11 cellular contexts compared by ENCODE assay signal in genomic region chr18:32439802-32440201, GRCh38. TPM values are rescaled to one million over a fixed set of nuclear protein-coding genes. Genes with fewer than 3 reads are reported as not detected.
DNase-seq lines count a peak whose midpoint lies in the region; ATAC-seq and TF ChIP-seq lines count a peak whose summit lies in the region.
"Had no signal": no experiment of that assay in that cellular context is flagged by ENCODE, and none has a peak within 500 bp of the region (broad histone marks: within the 10 kb centered on the region; RNA-seq: fewer than 3 reads in every experiment).

No MANE protein-coding gene starts in this region.

- TF ChIP-seq CTCF in VCaP (conservative IDR thresholded peaks at IDR 0.05) (peak; percentile 41; the same call in 1 of the 2 replicates), spleen (IDR thresholded peaks at IDR 0.05 in 8 of 11, conservative IDR thresholded peaks at IDR 0.05 in 3 of 11) (no peak)

- no peaks in the 10 kb centered on the region for H3K9me3 ChIP-seq in spleen

- no peaks in the 10 kb centered on the region for H3K4me1 ChIP-seq in spleen

- H3K27me3 ChIP-seq in spleen (replicated peaks in 1 of 7) = no peaks in the 10 kb centered on the region

- no peaks in the 10 kb centered on the region for H3K36me3 ChIP-seq in spleen

- H3K4me3 ChIP-seq in spleen = no peak overlapping the region

- ATAC-seq in HG02759 (IDR thresholded peaks at IDR 0.05; ENCODE audit: unreplicated experiment) (peak; percentile 60), left colon (peak; percentile 42), HG03135 (IDR thresholded peaks at IDR 0.05; ENCODE audit: unreplicated experiment) (no peak), HG02798 (IDR thresholded peaks at IDR 0.05; ENCODE audit: poor library complexity, unreplicated experiment) (no peak), left ventricle myocardium superior (no peak)

- no peak overlapping the region for H3K27ac ChIP-seq in VCaP
- no peak overlapping the region for H3K27ac ChIP-seq in spleen

- intact Hi-C loops in left colon (cut with DNase I, micrococcal nuclease) (no loop called here), spleen (cut with DNase I; ENCODE audit: low total_unique reads) (no loop called here), left ventricle myocardium superior (cut with micrococcal nuclease) (no loop called here)

- DNase-seq in DMS53 treated with DMSO at 0.1 percent for 48 hours (lab: John Stamatoyannopoulos, UW; ENCODE audit: unreplicated experiment) (peak; percentile 9), left colon (no peak), spleen (no peak), left ventricle myocardium superior (no peak)
- DNase-seq: activated CD8-positive, alpha-beta memory T cell treated with anti-CD3 and anti-CD28 coated beads, Interleukin-2, amount 50 U/mL, for 4 hours; cortex of kidney; small intestine had no signal

- no peak for TF ChIP-seq POLR2A in spleen (IDR thresholded peaks at IDR 0.05)

- 75 to 96% (median 88%) methylated on average over 1 of the region's 1 CpG for WGBS in spleen, 5 donors

RNA-seq across cellular contexts. Expression of gene GAREM1, which starts 30.9 kb away (rescaled TPM):
- total RNA-seq in left colon = 10 to 100 TPM; 21.9 to 23.6 TPM
- 1 to 10 TPM; 1.7 to 8.2 (median 4.4) TPM for total RNA-seq in spleen
- under 1 TPM; 0.20 to 0.58 (median 0.24) TPM for polyA plus RNA-seq in spleen
- 20.8 TPM for total RNA-seq in left ventricle myocardium superior

Comparison
In these comparisons a context has a peak if more than half of its experiments do, and no peak if none do; other contexts are left out.
1. ATAC-seq: peak in HG02759 (single experiment) and left colon (single experiment); none in HG03135 (single experiment), HG02798 (single experiment) and left ventricle myocardium superior (single experiment).